Comparison of ENCODE assay signal across 29 cellular contexts in the genomic region with DNA sequence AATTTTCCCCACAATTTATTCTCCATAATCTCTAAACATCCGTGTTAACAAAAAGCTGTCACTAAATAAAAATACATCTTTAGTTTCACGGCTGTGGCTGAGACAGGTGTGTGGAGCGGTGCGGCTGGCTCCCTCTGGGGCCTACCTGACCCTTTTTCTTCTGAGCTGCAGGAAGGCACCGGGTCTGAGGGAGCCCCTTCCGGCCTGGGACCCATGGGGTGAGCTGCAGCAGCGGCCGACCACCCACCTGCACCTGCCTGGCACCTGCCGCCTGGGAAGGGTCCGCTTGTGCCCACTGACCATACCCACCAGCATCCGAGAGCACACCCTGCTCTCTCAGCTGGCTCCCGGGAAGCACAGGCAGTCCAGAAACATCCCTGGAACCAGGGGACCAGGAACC. TPM values are rescaled to one million over a fixed set of nuclear protein-coding genes. Genes with fewer than 3 reads are reported as not detected.
"Had no signal": no experiment of that assay in that cellular context is flagged by ENCODE, and none has a peak within 500 bp of the region (broad histone marks: within the 10 kb centered on the region; RNA-seq: fewer than 3 reads in every experiment).

No MANE protein-coding gene starts in this region.

- H3K27me3 ChIP-seq: heart right ventricle, neutrophil, sigmoid colon, suprapubic skin, tibial artery, upper lobe of right lung had no signal

- H3K4me1 Mint-ChIP-seq: activated T-helper 17 cell treated with anti-CD3 and anti-CD28 coated beads, Interleukin-2, amount 50 U/mL, for 72 hours; endodermal cell; T-helper 17 cell had no signal

- H3K4me3 Mint-ChIP-seq: activated CD8-positive, alpha-beta T cell treated with anti-CD3 and anti-CD28 coated beads for 36 hours; activated T-cell treated with anti-CD3 and anti-CD28 coated beads, Interleukin-2, amount 50 U/mL, for 4 hours; activated T-helper 17 cell treated with anti-CD3 and anti-CD28 coated beads, Interleukin-2, amount 50 U/mL, for 72 hours; endodermal cell; nephron; T-helper 17 cell had no signal

- H3K27ac Mint-ChIP-seq: activated CD8-positive, alpha-beta T cell treated with anti-CD3 and anti-CD28 coated beads for 36 hours; activated T-helper 17 cell treated with anti-CD3 and anti-CD28 coated beads, Interleukin-2, amount 50 U/mL, for 72 hours; endodermal cell; nephron; T-helper 17 cell had no signal

- FAIRE-seq: astrocyte, small intestine had no signal

- H3K9me3 Mint-ChIP-seq: activated CD8-positive, alpha-beta T cell treated with anti-CD3 and anti-CD28 coated beads for 36 hours; activated T-cell treated with anti-CD3 and anti-CD28 coated beads, Interleukin-2, amount 50 U/mL, for 4 hours; activated T-helper 17 cell treated with anti-CD3 and anti-CD28 coated beads, Interleukin-2, amount 50 U/mL, for 72 hours; endodermal cell; nephron had no signal

- H3K27ac ChIP-seq: brain microvascular endothelial cell, neutrophil, prostate gland, sigmoid colon, suprapubic skin, tibial artery, upper lobe of right lung had no signal

- H3K4me3 ChIP-seq: heart right ventricle, lung, mucosa of descending colon, prostate gland, sigmoid colon, suprapubic skin, tibial artery, upper lobe of right lung had no signal

- ATAC-seq: activated CD8-positive, alpha-beta T cell treated with anti-CD3 and anti-CD28 coated beads for 36 hours; activated T-helper 17 cell treated with anti-CD3 and anti-CD28 coated beads, Interleukin-2, amount 50 U/mL, for 72 hours; esophagus mucosa; heart right ventricle; upper lobe of right lung had no signal

- H3K27me3 Mint-ChIP-seq: activated CD8-positive, alpha-beta T cell treated with anti-CD3 and anti-CD28 coated beads for 36 hours; activated T-helper 17 cell treated with anti-CD3 and anti-CD28 coated beads, Interleukin-2, amount 50 U/mL, for 72 hours had no signal

- H3K4me1 ChIP-seq: prostate gland, sigmoid colon, suprapubic skin, tibial artery, upper lobe of right lung had no signal

- H3K36me3 ChIP-seq: brain microvascular endothelial cell, heart right ventricle, neutrophil, prostate gland, sigmoid colon, suprapubic skin, tibial artery, upper lobe of right lung had no signal

- H3K9me3 ChIP-seq: heart right ventricle, mucosa of descending colon, neutrophil, prostate gland, sigmoid colon, suprapubic skin, tibial artery, upper lobe of right lung had no signal

- DNase-seq: activated CD4-positive, alpha-beta T cell treated with anti-CD3 and anti-CD28 coated beads, Interleukin-2, amount 50 U/mL, for 1 hour; activated CD8-positive, alpha-beta T cell treated with anti-CD3 and anti-CD28 coated beads for 36 hours; activated gamma-delta T cell treated with Interleukin-2 at 50 U/mL for 16 hours; activated naive CD4-positive, alpha-beta T cell treated with anti-CD3 and anti-CD28 coated beads, Interleukin-2, amount 50 U/mL, for 16 hours; activated T-cell treated with anti-CD3 and anti-CD28 coated beads, Interleukin-2, amount 50 U/mL, for 4 hours; amniotic stem cell; brain microvascular endothelial cell; endodermal cell; foreskin fibroblast; heart right ventricle; mucosa of descending colon; sigmoid colon; small intestine; stimulated activated CD4-positive, alpha-beta T cell treated with anti-CD3 and anti-CD28 coated beads, Interleukin-4, amount 100 ng/mL, for 4 hours; stimulated activated CD8-positive, alpha-beta memory T cell treated with anti-CD3 and anti-CD28 coated beads, Interleukin-4, amount 100 ng/mL, for 48 hours; stimulated activated naive CD4-positive, alpha-beta T cell; T-helper 17 cell; T1000; tibial artery; upper lobe of right lung had no signal

RNA-seq across cellular contexts. Expression of a gene that starts 41.5 kb away (rescaled TPM):
- total RNA-seq: activated CD8-positive, alpha-beta T cell treated with anti-CD3 and anti-CD28 coated beads for 36 hours; activated T-helper 17 cell treated with anti-CD3 and anti-CD28 coated beads, Interleukin-2, amount 50 U/mL, for 72 hours; myocyte; T-helper 17 cell had no signal
